In genomic region chr2:42558827-42559226, GRCh38 we compare ENCODE assay signal across 1 cellular context.
TF ChIP-seq lines count a peak whose summit lies in the region.

No MANE protein-coding gene starts in this region.

TF ChIP-seq in HepG2, 621 proteins besides CTCF, POLR2A, EP300 and RAD21 (continued from another document):
- no peak for TF ChIP-seq ATF2 (CRISPR knock-in tag; IDR thresholded peaks at IDR 0.05)
- TF ChIP-seq ZBTB2 (CRISPR knock-in tag; IDR thresholded peaks at IDR 0.05; ENCODE audit: low read depth) = no peak
- peak; percentile 80; the same call in 1 of the 2 replicates for TF ChIP-seq KLF6 (CRISPR knock-in tag; IDR thresholded peaks at IDR 0.05)
- peak; percentile 61 for TF ChIP-seq HNF4A (CRISPR knock-in tag; IDR thresholded peaks at IDR 0.05)
- no peak for TF ChIP-seq GZF1 (CRISPR knock-in tag; IDR thresholded peaks at IDR 0.05)
- TF ChIP-seq NFE2L2 (IDR thresholded peaks at IDR 0.05; ENCODE audit: low read length) = no peak
- TF ChIP-seq MAFK (conservative IDR thresholded peaks at IDR 0.05 in 1 of 2, IDR thresholded peaks at IDR 0.05 in 1 of 2; ENCODE audit: low read length in 2 of 2) = no peak
- TF ChIP-seq TAF15 (IDR thresholded peaks at IDR 0.05; ENCODE audit: low read depth, low read length, poor library complexity, severe bottlenecking) = no peak
- no peak for TF ChIP-seq HMGXB4 (CRISPR knock-in tag; IDR thresholded peaks at IDR 0.05; ENCODE audit: borderline replicate concordance in 1 of 2, low read depth in 1 of 2)
- TF ChIP-seq CREBL2 (CRISPR knock-in tag; IDR thresholded peaks at IDR 0.05; ENCODE audit: borderline replicate concordance) = no peak
- TF ChIP-seq PHF20 (CRISPR knock-in tag; IDR thresholded peaks at IDR 0.05) = no peak
- no peak for TF ChIP-seq CREB3 (CRISPR knock-in tag; IDR thresholded peaks at IDR 0.05)
- TF ChIP-seq CENPX (CRISPR knock-in tag; IDR thresholded peaks at IDR 0.05) = no peak
- TF ChIP-seq HNRNPLL (IDR thresholded peaks at IDR 0.05; ENCODE audit: low read depth, low read length, poor library complexity, severe bottlenecking) = no peak
- 0 out of 2 replicates have a peak, but pooled peaks have one; percentile 21 for TF ChIP-seq HOMEZ (CRISPR knock-in tag; IDR thresholded peaks at IDR 0.05; ENCODE audit: low read depth)
- 0 out of 2 replicates have a peak, but pooled peaks have one; percentile 9 for TF ChIP-seq GATAD2A (CRISPR knock-in tag; IDR thresholded peaks at IDR 0.05)
- no peak for TF ChIP-seq NR2F2 (IDR thresholded peaks at IDR 0.05; ENCODE audit: borderline replicate concordance, low read depth)
- TF ChIP-seq ZNF777 (CRISPR knock-in tag; IDR thresholded peaks at IDR 0.05) = no peak
- TF ChIP-seq SMC3 (IDR thresholded peaks at IDR 0.05; ENCODE audit: low read length) = peak; percentile 68; the same call in 1 of the 2 replicates
- no peak for TF ChIP-seq ISL2 (CRISPR knock-in tag; IDR thresholded peaks at IDR 0.05)
- TF ChIP-seq ZNF260 (CRISPR knock-in tag; IDR thresholded peaks at IDR 0.05; ENCODE audit: borderline replicate concordance, low read depth) = no peak
- no peak for TF ChIP-seq SAFB2 (CRISPR knock-in tag; IDR thresholded peaks at IDR 0.05; ENCODE audit: borderline replicate concordance, low read depth)
- 0 out of 2 replicates have a peak, but pooled peaks have one; percentile 38 for TF ChIP-seq ZMYM4 (CRISPR knock-in tag; IDR thresholded peaks at IDR 0.05)
- no peak for TF ChIP-seq XRCC5 (optimal IDR thresholded peaks at IDR 0.05; ENCODE audit: low read length)
TF ChIP-seq in HepG2: peak in this region for 18.
